12 cellular contexts compared by ENCODE assay signal in genomic region chr1:66375125-66375524, GRCh38.
DNase-seq lines count a peak whose midpoint lies in the region; ATAC-seq, FAIRE-seq and TF ChIP-seq lines count a peak whose summit lies in the region.
"Had no signal": no experiment of that assay in that cellular context is flagged by ENCODE, and none has a peak within 500 bp of the region (broad histone marks: within the 10 kb centered on the region; RNA-seq: fewer than 3 reads in every experiment).

No MANE protein-coding gene starts in this region.

- dilution Hi-C loops in endothelial cell of umbilical vein (cut with MboI; ENCODE audit: extremely low pct_ligation_motif_present, low sequenced_read_pairs), result no loop called here

- peaks cover 25% of the 10 kb centered on the region for H3K36me3 Mint-ChIP-seq in activated naive CD4-positive, alpha-beta T cell treated with anti-CD3 and anti-CD28 coated beads, Interleukin-2, amount 50 U/mL, for 24 hours

- H3K4me2 ChIP-seq in OCI-LY7 (ENCODE audit: low read length), result peak overlapping the region; percentile 62
- H3K4me2 ChIP-seq in endothelial cell of umbilical vein (ENCODE audit: insufficient read depth, low read length), result no peak overlapping the region

- POLR2A ChIA-PET in OCI-LY7 (lab: Charles Lee), result interaction anchor here (0.7 to 4.2 kb wide), 6 partner anchors 26 to 169 kb away, joined by 3 to 27 read pairs (median 4); no protein-coding TSS in a partner anchor
- POLR2A ChIA-PET in endothelial cell of umbilical vein (lab: Charles Lee), result no interaction called here

- H3K4me3 ChIP-seq in OCI-LY7 (ENCODE audit: low read depth, low read length, poor library complexity, severe bottlenecking), result no peak overlapping the region
- no peak overlapping the region for H3K4me3 ChIP-seq in endothelial cell of umbilical vein (replicated peaks in 1 of 3; ENCODE audit: insufficient read depth in 1 of 3, low read depth in 1 of 3, low read length in 3 of 3)
- H3K4me3 ChIP-seq in subcutaneous abdominal adipose tissue (ENCODE audit: low read depth in 1 of 5, low read length in 5 of 5), result no peak overlapping the region
- no peak overlapping the region for H3K4me3 ChIP-seq in WERI-Rb-1 (ENCODE audit: low read depth, low read length)
- no peak overlapping the region for H3K4me3 ChIP-seq in aorta (ENCODE audit: low read length in 2 of 2)

- BruUV-seq in OCI-LY7 (replicated peaks; lab: Mats Ljungman, UMichigan) (no TSS peak), endothelial cell of umbilical vein (replicated peaks; lab: Mats Ljungman, UMichigan) (no TSS peak)

- peaks cover 71% of the 10 kb centered on the region for H3K4me1 Mint-ChIP-seq in activated naive CD4-positive, alpha-beta T cell treated with anti-CD3 and anti-CD28 coated beads, Interleukin-2, amount 50 U/mL, for 24 hours

- H3K79me2 ChIP-seq in OCI-LY7 (ENCODE audit: insufficient read depth, low read depth, low read length), result no peaks in the 10 kb centered on the region
- H3K79me2 ChIP-seq in endothelial cell of umbilical vein (ENCODE audit: control insufficient read depth, insufficient read depth, low read length), result peaks cover 14% of the 10 kb centered on the region
- H3K79me2 ChIP-seq: parathyroid adenoma had no signal

- peak overlapping the region; percentile 58 for H2AFZ ChIP-seq in OCI-LY7 (ENCODE audit: low read length)
- H2AFZ ChIP-seq in endothelial cell of umbilical vein (ENCODE audit: low read depth, low read length), result no peak overlapping the region
- H2AFZ ChIP-seq: parathyroid adenoma had no signal

- H3K27me3 ChIP-seq in endothelial cell of umbilical vein (ENCODE audit: control insufficient read depth in 2 of 2, insufficient read depth in 2 of 2, low read length in 2 of 2) (no peaks in the 10 kb centered on the region), subcutaneous abdominal adipose tissue (ENCODE audit: control insufficient read depth in 5 of 5, insufficient read depth in 4 of 5, low read length in 5 of 5) (no peaks in the 10 kb centered on the region), WERI-Rb-1 (ENCODE audit: insufficient read depth, low read depth, severe bottlenecking) (no peaks in the 10 kb centered on the region), aorta (ENCODE audit: control insufficient read depth in 1 of 2, insufficient read depth in 2 of 2, low read length in 1 of 2) (no peaks in the 10 kb centered on the region)

- CTCF ChIA-PET in OCI-LY7 (lab: Charles Lee; ENCODE audit: unreplicated experiment) (no interaction called here), endothelial cell of umbilical vein (lab: Charles Lee) (interaction anchor here (0.9 to 1.6 kb wide), 4 partner anchors 61 to 358 kb away, joined by 3 to 5 read pairs (median 3); no protein-coding TSS in a partner anchor)

- no peak overlapping the region for H3K9ac ChIP-seq in endothelial cell of umbilical vein (replicated peaks; ENCODE audit: extremely low read depth, insufficient read depth, low read length)
- H3K9ac ChIP-seq in subcutaneous abdominal adipose tissue (ENCODE audit: low read length in 5 of 5), result no peak overlapping the region
- H3K9ac ChIP-seq: parathyroid adenoma had no signal

- H3K4me3 Mint-ChIP-seq in activated naive CD4-positive, alpha-beta T cell treated with anti-CD3 and anti-CD28 coated beads, Interleukin-2, amount 50 U/mL, for 24 hours, result peak overlapping the region; percentile 85

- DNase-seq in activated naive CD4-positive, alpha-beta T cell treated with anti-CD3 and anti-CD28 coated beads, Interleukin-2, amount 50 U/mL, for 16 hours, result no peak
- DNase-seq in OCI-LY7 (ENCODE audit: low spot score) (no peak), endothelial cell of umbilical vein (ENCODE audit: low read depth, low spot score) (no peak), WERI-Rb-1 (no peak), aorta (no peak)
- DNase-seq: erythroblast; kidney; NK-92 treated with Interleukin-12 subunit alpha and Interleukin-12 subunit beta, amount 100 ng/mL, for 24 hours had no signal

- H3K9me3 ChIP-seq in OCI-LY7 (ENCODE audit: low read length) (peaks cover 5% of the 10 kb centered on the region; the same call in 1 of the 2 replicates), endothelial cell of umbilical vein (replicated peaks; ENCODE audit: control insufficient read depth, insufficient read depth, low read length) (no peaks in the 10 kb centered on the region), subcutaneous abdominal adipose tissue (ENCODE audit: control insufficient read depth in 5 of 5, low read length in 5 of 5) (no peaks in the 10 kb centered on the region), WERI-Rb-1 (ENCODE audit: severe bottlenecking) (no peaks in the 10 kb centered on the region), aorta (ENCODE audit: control insufficient read depth, low read length) (no peaks in the 10 kb centered on the region)

- peak overlapping the region; percentile 98 for H3K27ac Mint-ChIP-seq in activated naive CD4-positive, alpha-beta T cell treated with anti-CD3 and anti-CD28 coated beads, Interleukin-2, amount 50 U/mL, for 24 hours

- FAIRE-seq in endothelial cell of umbilical vein (lab: Jason Lieb, UNC), result peak; percentile 8
- FAIRE-seq: kidney had no signal

- H4K20me1 ChIP-seq in OCI-LY7 (ENCODE audit: insufficient read depth, low read length) (no peaks in the 10 kb centered on the region), endothelial cell of umbilical vein (replicated peaks; ENCODE audit: control insufficient read depth, extremely low read depth, insufficient read depth, low read length) (no peaks in the 10 kb centered on the region)

- 73 to 83% methylated on average over 2 of the region's 2 CpGs for WGBS in aorta, 2 donors

- H3K4me1 ChIP-seq in OCI-LY7 (ENCODE audit: insufficient read depth, low read length, poor library complexity, severe bottlenecking) (peaks cover 66% of the 10 kb centered on the region), endothelial cell of umbilical vein (ENCODE audit: control insufficient read depth, extremely low read depth, insufficient read depth, low read length) (peaks cover 50% of the 10 kb centered on the region), subcutaneous abdominal adipose tissue (ENCODE audit: control insufficient read depth in 5 of 5, insufficient read depth in 5 of 5, low read length in 5 of 5) (peaks cover 0 to 41% (median 21%) of the 10 kb centered on the region in 5 donors), aorta (ENCODE audit: control insufficient read depth in 1 of 2, insufficient read depth in 2 of 2, low read length in 2 of 2) (no peaks in the 10 kb centered on the region)
- H3K4me1 ChIP-seq: parathyroid adenoma had no signal

- H3K27ac ChIP-seq in OCI-LY7 (ENCODE audit: low read depth, low read length, poor library complexity, severe bottlenecking) (peak overlapping the region; percentile 57), endothelial cell of umbilical vein (ENCODE audit: insufficient read depth, low read depth, low read length) (no peak overlapping the region), subcutaneous abdominal adipose tissue (ENCODE audit: low read depth, low read length) (peak overlapping the region; percentile 47), WERI-Rb-1 (no peak overlapping the region), aorta (ENCODE audit: low read depth in 1 of 2, low read length in 2 of 2) (no peak overlapping the region)
- H3K27ac ChIP-seq: parathyroid adenoma had no signal

- H3K9me3 Mint-ChIP-seq in activated naive CD4-positive, alpha-beta T cell treated with anti-CD3 and anti-CD28 coated beads, Interleukin-2, amount 50 U/mL, for 24 hours, result no peaks in the 10 kb centered on the region

- intact Hi-C loops in OCI-LY7 (cut with micrococcal nuclease; ENCODE audit: unreplicated experiment), result no loop called here
- intact Hi-C loops in endothelial cell of umbilical vein (cut with micrococcal nuclease), result no loop called here
- intact Hi-C loops in aorta (cut with DNase I), result no loop called here

- H3K9me1 ChIP-seq in endothelial cell of umbilical vein (replicated peaks; ENCODE audit: control insufficient read depth, extremely low read depth, insufficient read depth, low read length), result no peaks in the 10 kb centered on the region

- TF ChIP-seq POLR2A in endothelial cell of umbilical vein (IDR thresholded peaks at IDR 0.05; ENCODE audit: low read depth, low read length), result peak; percentile 14

- ATAC-seq in HG03280 (IDR thresholded peaks at IDR 0.05; ENCODE audit: unreplicated experiment) (no peak), aorta (ENCODE audit: low FRiP score) (no peak)

- peaks cover 39% of the 10 kb centered on the region for H3K36me3 ChIP-seq in OCI-LY7 (ENCODE audit: insufficient read depth, low read length)
- peaks cover 16 to 22% of the 10 kb centered on the region in 2 experiments for H3K36me3 ChIP-seq in endothelial cell of umbilical vein (ENCODE audit: control insufficient read depth in 2 of 2, extremely low read depth in 1 of 2, insufficient read depth in 2 of 2, low read length in 2 of 2)
- peaks cover 0 to 10% (median 6%) of the 10 kb centered on the region in 5 donors for H3K36me3 ChIP-seq in subcutaneous abdominal adipose tissue (ENCODE audit: control insufficient read depth in 5 of 5, insufficient read depth in 5 of 5, low read length in 5 of 5)
- H3K36me3 ChIP-seq in WERI-Rb-1, result no peaks in the 10 kb centered on the region
- peaks cover 0 to 1% of the 10 kb centered on the region in 2 donors for H3K36me3 ChIP-seq in aorta (ENCODE audit: control insufficient read depth in 1 of 2, insufficient read depth in 2 of 2, low read length in 1 of 2)

- TF ChIP-seq CTCF in OCI-LY7 (conservative IDR thresholded peaks at IDR 0.05; ENCODE audit: low read length) (peak; percentile 45), endothelial cell of umbilical vein (IDR thresholded peaks at IDR 0.05; ENCODE audit: extremely low read depth in 1 of 2, insufficient read depth in 1 of 2, low read depth in 1 of 2, low read length in 2 of 2) (no peak), WERI-Rb-1 (IDR thresholded peaks at IDR 0.05; ENCODE audit: low read depth, low read length) (no peak)

- no peaks in the 10 kb centered on the region for H3K9me2 ChIP-seq in OCI-LY7 (ENCODE audit: insufficient read depth, low read length)

- H3K27me3 Mint-ChIP-seq in activated naive CD4-positive, alpha-beta T cell treated with anti-CD3 and anti-CD28 coated beads, Interleukin-2, amount 50 U/mL, for 24 hours, result no peaks in the 10 kb centered on the region

TF ChIP-seq in endothelial cell of umbilical vein, 7 proteins besides CTCF, POLR2A, EP300 and RAD21:
- TF ChIP-seq MAX (IDR thresholded peaks at IDR 0.05; ENCODE audit: insufficient read depth, insufficient read length) (no peak), MYC (IDR thresholded peaks at IDR 0.05; ENCODE audit: low read depth, low read length) (no peak), FOS (IDR thresholded peaks at IDR 0.05; ENCODE audit: borderline replicate concordance, insufficient read depth, low read length) (no peak), GATA2 (IDR thresholded peaks at IDR 0.05; ENCODE audit: insufficient read depth, insufficient read length, low read depth, low read length) (no peak), EZH2 (IDR thresholded peaks at IDR 0.05; ENCODE audit: borderline replicate concordance, low read depth, low read length, severe bottlenecking) (no peak), POLR2AphosphoS5 (IDR thresholded peaks at IDR 0.05; ENCODE audit: insufficient read depth, low read depth, low read length) (no peak)

Comparison
In these comparisons a context has a peak if more than half of its experiments do, and no peak if none do; other contexts are left out.
1. H3K27ac ChIP-seq: peak in OCI-LY7 (single experiment) and subcutaneous abdominal adipose tissue (single experiment); none in endothelial cell of umbilical vein (single experiment), WERI-Rb-1 (single experiment) and aorta (0 of 2).